Comparison of ENCODE assay signal across 27 cellular contexts in the genomic region with DNA sequence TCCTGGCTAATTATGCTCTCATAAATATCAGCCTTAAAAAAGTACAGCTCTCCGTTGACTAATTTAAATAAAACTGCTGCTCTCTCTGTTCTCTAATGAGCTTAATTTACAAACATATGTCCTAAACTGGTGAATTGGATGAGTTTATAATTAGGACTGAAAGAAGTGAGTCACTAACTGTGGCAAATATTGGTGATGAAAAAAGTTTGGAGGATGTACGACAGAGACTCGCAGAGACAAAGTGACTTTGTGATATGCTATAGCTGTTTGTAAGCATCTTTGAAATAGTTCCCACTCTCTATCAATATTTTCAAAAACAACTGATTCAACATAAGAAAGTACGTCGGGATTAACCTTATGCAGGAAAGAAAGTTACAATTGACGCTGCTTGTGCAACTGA.
"Had no signal": no experiment of that assay in that cellular context is flagged by ENCODE, and none has a peak within 500 bp of the region (broad histone marks: within the 10 kb centered on the region; RNA-seq: fewer than 3 reads in every experiment).

No MANE protein-coding gene starts in this region.

- H3K4me2 ChIP-seq: hepatocyte had no signal

- H3K79me2 ChIP-seq: hepatocyte had no signal

- H3K27ac ChIP-seq: colonic mucosa, coronary artery, dorsolateral prefrontal cortex, epithelial cell of prostate, esophagus muscularis mucosa, esophagus squamous epithelium, foreskin keratinocyte, gastrocnemius medialis, gastroesophageal sphincter, heart left ventricle, heart right ventricle, hepatocyte had no signal

- H3K4me1 ChIP-seq: colonic mucosa, esophagus muscularis mucosa, esophagus squamous epithelium, foreskin keratinocyte, gastrocnemius medialis, gastroesophageal sphincter, heart left ventricle, heart right ventricle had no signal

- ATAC-seq: effector memory CD8-positive, alpha-beta T cell; esophagus mucosa; foreskin keratinocyte; gastrocnemius medialis; gastroesophageal sphincter; heart left ventricle; heart right ventricle had no signal

- H3K9me3 ChIP-seq: colonic mucosa, esophagus muscularis mucosa, esophagus squamous epithelium, gastrocnemius medialis, gastroesophageal sphincter, heart left ventricle, heart right ventricle had no signal

- H2AFZ ChIP-seq: hepatocyte had no signal

- FAIRE-seq: endometrium, endothelial cell of umbilical vein had no signal

- H3K36me3 ChIP-seq: colonic mucosa, esophagus muscularis mucosa, esophagus squamous epithelium, gastrocnemius medialis, gastroesophageal sphincter, heart left ventricle, heart right ventricle had no signal

- H3K4me3 ChIP-seq: colonic mucosa, coronary artery, dorsolateral prefrontal cortex, esophagus muscularis mucosa, esophagus squamous epithelium, gastrocnemius medialis, gastroesophageal sphincter, heart left ventricle, heart right ventricle, hepatocyte had no signal

- H3K27me3 ChIP-seq: colonic mucosa, esophagus muscularis mucosa, esophagus squamous epithelium, foreskin keratinocyte, gastrocnemius medialis, gastroesophageal sphincter, heart right ventricle, hepatocyte had no signal

- DNase-seq: colonic mucosa; cortex of kidney; dermis blood vessel endothelial cell; dorsolateral prefrontal cortex; effector CD4-positive, alpha-beta T cell; effector CD8-positive, alpha-beta T cell; effector memory CD4-positive, alpha-beta T cell; effector memory CD8-positive, alpha-beta T cell; endodermal cell; erythroblast; esophagus squamous epithelium; foreskin fibroblast; foreskin keratinocyte; foreskin melanocyte; gastrocnemius medialis; glutamatergic neuron; head of caudate nucleus; heart left ventricle; heart right ventricle had no signal
